Comparison of ENCODE assay signal across 1 cellular context in genomic region chr9:38009035-38009501, GRCh38.
TF ChIP-seq lines count a peak whose summit lies in the region.

No MANE protein-coding gene starts in this region.

TF ChIP-seq in SK-N-SH treated with all-trans-retinoic acid at 6 μM for 48 hours, 23 proteins besides CTCF, POLR2A, EP300 and RAD21 (continued from another document):
- no peak for TF ChIP-seq PATZ1 (CRISPR knock-in tag; IDR thresholded peaks at IDR 0.05; ENCODE audit: borderline replicate concordance)
- TF ChIP-seq TCF4 (CRISPR knock-in tag; IDR thresholded peaks at IDR 0.05; ENCODE audit: borderline replicate concordance) = no peak
